11 cellular contexts compared by ENCODE assay signal in genomic region chr10:61964949-61965693, GRCh38.
DNase-seq lines count a peak whose midpoint lies in the region; ATAC-seq, FAIRE-seq and TF ChIP-seq lines count a peak whose summit lies in the region.
"Had no signal": no experiment of that assay in that cellular context is flagged by ENCODE, and none has a peak within 500 bp of the region (broad histone marks: within the 10 kb centered on the region; RNA-seq: fewer than 3 reads in every experiment).

No MANE protein-coding gene starts in this region.

- no peaks in the 10 kb centered on the region for H3K36me3 ChIP-seq in Peyer's patch
- no peaks in the 10 kb centered on the region for H3K36me3 ChIP-seq in liver (ENCODE audit: control insufficient read depth in 4 of 4, insufficient read depth in 3 of 4, low read depth in 1 of 4, low read length in 3 of 4)

- no peak overlapping the region for H3K9ac ChIP-seq in liver (ENCODE audit: low read depth in 1 of 2, low read length in 2 of 2)

- H3K27me3 ChIP-seq in Peyer's patch (no peaks in the 10 kb centered on the region), liver (ENCODE audit: control insufficient read depth in 4 of 4, insufficient read depth in 4 of 4, low read length in 3 of 4) (no peaks in the 10 kb centered on the region)

- DNase-seq in GM12891 (ENCODE audit: insufficient read length, low spot score), result no peak
- DNase-seq in Peyer's patch, result no peak
- DNase-seq in DMS114 treated with DMSO at 0.1 percent for 48 hours (lab: John Stamatoyannopoulos, UW; ENCODE audit: unreplicated experiment), result no peak
- DNase-seq in NCI-H524 (lab: John Stamatoyannopoulos, UW), result no peak
- no peak for DNase-seq in Right ventricle myocardium inferior (ENCODE audit: missing footprints)
- no peak for DNase-seq in NCI-H2171 (lab: John Stamatoyannopoulos, UW)
- DNase-seq: PC-3, right cardiac atrium, substantia nigra had no signal

- H3K9me3 ChIP-seq in Peyer's patch, result no peaks in the 10 kb centered on the region
- H3K9me3 ChIP-seq in liver (ENCODE audit: control insufficient read depth in 4 of 4, low read length in 3 of 4), result no peaks in the 10 kb centered on the region

- H3K27ac ChIP-seq in Peyer's patch (peak overlapping the region in 3 of 4 donors; percentile 28 to 66 (median 53)), liver (ENCODE audit: low read depth in 1 of 2, low read length in 2 of 2) (peak overlapping the region; percentile 36 to 50)

- TF ChIP-seq RAD21 in liver (IDR thresholded peaks at IDR 0.05), result peak; percentile 30

- peak overlapping the region in 2 of 4 donors; percentile 21 to 31 for H3K4me3 ChIP-seq in Peyer's patch
- peak overlapping the region in 1 of 3 donors; percentile 25 for H3K4me3 ChIP-seq in liver (ENCODE audit: low read depth in 1 of 3, low read length in 3 of 3)

- TF ChIP-seq POLR2A in GM12891 (IDR thresholded peaks at IDR 0.05; ENCODE audit: low read depth, low read length) (no peak), Peyer's patch (IDR thresholded peaks at IDR 0.05) (no peak)

- FAIRE-seq in A204.1 (lab: Jason Lieb, UNC), result peak; percentile 98
- FAIRE-seq in GM12891 (lab: Jason Lieb, UNC), result peak; percentile 69

- 47% methylated on average over 7 of the region's 7 CpGs for WGBS in liver

- intact Hi-C loops in Right ventricle myocardium inferior (cut with DNase I), result no loop called here

- TF ChIP-seq CTCF in Peyer's patch (IDR thresholded peaks at IDR 0.05), result no peak
- no peak for TF ChIP-seq CTCF in liver (IDR thresholded peaks at IDR 0.05; ENCODE audit: low read depth, low read length, missing input control)

- ATAC-seq in Right ventricle myocardium inferior, result no peak
- ATAC-seq: PC-3 had no signal

- H3K4me1 ChIP-seq in Peyer's patch (peaks cover 3 to 39% (median 8%) of the 10 kb centered on the region in 4 donors), liver (ENCODE audit: control insufficient read depth in 4 of 4, insufficient read depth in 4 of 4, low read length in 3 of 4) (peaks cover 3 to 34% (median 12%) of the 10 kb centered on the region in 4 donors)

TF ChIP-seq in GM12891, 5 proteins besides CTCF, POLR2A, EP300 and RAD21:
- TF ChIP-seq SPI1 (IDR thresholded peaks at IDR 0.05; ENCODE audit: low read depth, low read length), result no peak
- TF ChIP-seq TAF1 (IDR thresholded peaks at IDR 0.05; ENCODE audit: low read depth, low read length), result no peak
- no peak for TF ChIP-seq POU2F2 (IDR thresholded peaks at IDR 0.05; ENCODE audit: low read depth, low read length)
- TF ChIP-seq POLR2AphosphoS5 (IDR thresholded peaks at IDR 0.05; ENCODE audit: low read depth, low read length), result no peak
- TF ChIP-seq PAX5 (IDR thresholded peaks at IDR 0.05; ENCODE audit: insufficient read depth, low read length, severe bottlenecking), result no peak

TF ChIP-seq in liver, 16 proteins besides CTCF, POLR2A, EP300 and RAD21:
- TF ChIP-seq, protein P1, sequence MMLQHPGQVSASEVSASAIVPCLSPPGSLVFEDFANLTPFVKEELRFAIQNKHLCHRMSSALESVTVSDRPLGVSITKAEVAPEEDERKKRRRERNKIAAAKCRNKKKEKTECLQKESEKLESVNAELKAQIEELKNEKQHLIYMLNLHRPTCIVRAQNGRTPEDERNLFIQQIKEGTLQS (IDR thresholded peaks at IDR 0.05), result no peak
- no peak for TF ChIP-seq GABPA (IDR thresholded peaks at IDR 0.05 in 1 of 2, conservative IDR thresholded peaks at IDR 0.05 in 1 of 2)
- TF ChIP-seq TAF1 (conservative IDR thresholded peaks at IDR 0.05), result no peak
- peak; percentile 40 for TF ChIP-seq NR2F2 (IDR thresholded peaks at IDR 0.05)
- TF ChIP-seq EGR1 (IDR thresholded peaks at IDR 0.05; ENCODE audit: low read depth in 2 of 2), result no peak
- TF ChIP-seq SP1 (IDR thresholded peaks at IDR 0.05), result peak; percentile 90
- peak; percentile 84 for TF ChIP-seq HNF4G (IDR thresholded peaks at IDR 0.05)
- TF ChIP-seq JUND (IDR thresholded peaks at IDR 0.05), result peak in 1 of 2 donors; percentile 54
- peak; percentile 42 to 59 for TF ChIP-seq RXRA (IDR thresholded peaks at IDR 0.05)
- TF ChIP-seq YY1 (IDR thresholded peaks at IDR 0.05), result no peak
- TF ChIP-seq HNF4A (conservative IDR thresholded peaks at IDR 0.05), result peak; percentile 95 to 96
- peak; percentile 58 for TF ChIP-seq REST (IDR thresholded peaks at IDR 0.05)
- no peak for TF ChIP-seq MAX (IDR thresholded peaks at IDR 0.05)
- no peak for TF ChIP-seq ZBTB33 (IDR thresholded peaks at IDR 0.05)
- TF ChIP-seq FOXA2 (IDR thresholded peaks at IDR 0.05), result peak; percentile 82
- peak; percentile 71 for TF ChIP-seq FOXA1 (IDR thresholded peaks at IDR 0.05)
TF ChIP-seq in liver: peak in this region for 9.
